Comparison of ENCODE assay signal across 1 cellular context in the genomic region with DNA sequence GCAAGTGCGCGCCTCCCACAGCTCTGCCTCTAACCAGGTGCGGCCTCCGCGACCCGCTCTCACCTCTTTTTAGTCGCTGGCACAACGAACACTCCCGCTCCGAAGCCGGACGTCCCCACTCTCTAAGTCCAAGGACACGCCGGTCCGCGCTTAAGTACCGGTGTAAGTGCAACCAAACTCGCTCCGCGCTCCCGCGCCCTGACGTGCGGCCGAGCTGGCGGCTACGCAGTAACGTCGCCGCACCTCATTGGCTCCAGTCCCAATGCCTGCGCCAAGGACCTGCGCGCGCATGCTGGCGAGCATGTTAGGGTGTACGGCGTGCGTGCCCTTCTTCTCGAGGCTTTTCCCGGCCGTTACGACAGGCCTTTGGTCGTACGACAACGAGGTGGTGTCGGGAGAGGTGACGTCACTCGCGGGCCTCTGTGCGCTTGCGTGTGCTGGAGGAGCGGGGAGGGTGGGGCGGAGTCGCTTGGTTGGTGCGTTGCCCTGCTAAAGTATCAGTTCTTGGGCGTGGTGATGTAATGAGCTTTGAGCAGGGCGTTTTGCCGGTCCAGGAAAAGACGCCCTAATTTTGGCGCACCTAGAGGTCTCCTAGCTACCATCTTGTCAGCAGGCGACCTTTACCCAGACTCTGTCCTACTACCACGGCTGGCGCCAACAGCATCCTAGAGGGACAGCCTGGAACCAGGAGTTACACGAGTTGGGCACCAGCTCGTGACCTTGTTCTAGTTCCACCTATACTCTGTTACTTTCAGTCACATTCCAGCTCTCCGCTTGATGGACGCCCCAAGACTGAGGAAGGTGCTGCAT.
TF ChIP-seq lines count a peak whose summit lies in the region.

A gene (minus strand): TSS at position 124 of the 810 bp plus-strand sequence. CDS start 1,141 bp downstream, outside the sequence.

TF ChIP-seq in SK-N-SH, 30 proteins besides CTCF, POLR2A, EP300 and RAD21 (continued from another document):
- TF ChIP-seq, protein P1, sequence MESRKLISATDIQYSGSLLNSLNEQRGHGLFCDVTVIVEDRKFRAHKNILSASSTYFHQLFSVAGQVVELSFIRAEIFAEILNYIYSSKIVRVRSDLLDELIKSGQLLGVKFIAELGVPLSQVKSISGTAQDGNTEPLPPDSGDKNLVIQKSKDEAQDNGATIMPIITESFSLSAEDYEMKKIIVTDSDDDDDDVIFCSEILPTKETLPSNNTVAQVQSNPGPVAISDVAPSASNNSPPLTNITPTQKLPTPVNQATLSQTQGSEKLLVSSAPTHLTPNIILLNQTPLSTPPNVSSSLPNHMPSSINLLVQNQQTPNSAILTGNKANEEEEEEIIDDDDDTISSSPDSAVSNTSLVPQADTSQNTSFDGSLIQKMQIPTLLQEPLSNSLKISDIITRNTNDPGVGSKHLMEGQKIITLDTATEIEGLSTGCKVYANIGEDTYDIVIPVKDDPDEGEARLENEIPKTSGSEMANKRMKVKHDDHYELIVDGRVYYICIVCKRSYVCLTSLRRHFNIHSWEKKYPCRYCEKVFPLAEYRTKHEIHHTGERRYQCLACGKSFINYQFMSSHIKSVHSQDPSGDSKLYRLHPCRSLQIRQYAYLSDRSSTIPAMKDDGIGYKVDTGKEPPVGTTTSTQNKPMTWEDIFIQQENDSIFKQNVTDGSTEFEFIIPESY (IDR thresholded peaks at IDR 0.05; ENCODE audit: borderline replicate concordance, low read depth) = peak; percentile 83; the same call in 1 of the 2 replicates
- TF ChIP-seq, protein P2, sequence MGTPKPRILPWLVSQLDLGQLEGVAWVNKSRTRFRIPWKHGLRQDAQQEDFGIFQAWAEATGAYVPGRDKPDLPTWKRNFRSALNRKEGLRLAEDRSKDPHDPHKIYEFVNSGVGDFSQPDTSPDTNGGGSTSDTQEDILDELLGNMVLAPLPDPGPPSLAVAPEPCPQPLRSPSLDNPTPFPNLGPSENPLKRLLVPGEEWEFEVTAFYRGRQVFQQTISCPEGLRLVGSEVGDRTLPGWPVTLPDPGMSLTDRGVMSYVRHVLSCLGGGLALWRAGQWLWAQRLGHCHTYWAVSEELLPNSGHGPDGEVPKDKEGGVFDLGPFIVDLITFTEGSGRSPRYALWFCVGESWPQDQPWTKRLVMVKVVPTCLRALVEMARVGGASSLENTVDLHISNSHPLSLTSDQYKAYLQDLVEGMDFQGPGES (IDR thresholded peaks at IDR 0.05; ENCODE audit: low read depth, low read length) = peak; percentile 52; the same call in 1 of the 2 replicates
- TF ChIP-seq FOXM1 (IDR thresholded peaks at IDR 0.05; ENCODE audit: low read depth) = no peak
- TF ChIP-seq GATA2 (CRISPR knock-in tag; IDR thresholded peaks at IDR 0.05) = no peak
- TF ChIP-seq, protein P3, sequence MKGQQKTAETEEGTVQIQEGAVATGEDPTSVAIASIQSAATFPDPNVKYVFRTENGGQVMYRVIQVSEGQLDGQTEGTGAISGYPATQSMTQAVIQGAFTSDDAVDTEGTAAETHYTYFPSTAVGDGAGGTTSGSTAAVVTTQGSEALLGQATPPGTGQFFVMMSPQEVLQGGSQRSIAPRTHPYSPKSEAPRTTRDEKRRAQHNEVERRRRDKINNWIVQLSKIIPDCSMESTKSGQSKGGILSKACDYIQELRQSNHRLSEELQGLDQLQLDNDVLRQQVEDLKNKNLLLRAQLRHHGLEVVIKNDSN (IDR thresholded peaks at IDR 0.05; ENCODE audit: borderline replicate concordance, low read depth) = no peak
- TF ChIP-seq, protein P4, sequence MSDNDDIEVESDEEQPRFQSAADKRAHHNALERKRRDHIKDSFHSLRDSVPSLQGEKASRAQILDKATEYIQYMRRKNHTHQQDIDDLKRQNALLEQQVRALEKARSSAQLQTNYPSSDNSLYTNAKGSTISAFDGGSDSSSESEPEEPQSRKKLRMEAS (IDR thresholded peaks at IDR 0.05; ENCODE audit: low read depth) = peak; percentile 99
- TF ChIP-seq, protein P5, sequence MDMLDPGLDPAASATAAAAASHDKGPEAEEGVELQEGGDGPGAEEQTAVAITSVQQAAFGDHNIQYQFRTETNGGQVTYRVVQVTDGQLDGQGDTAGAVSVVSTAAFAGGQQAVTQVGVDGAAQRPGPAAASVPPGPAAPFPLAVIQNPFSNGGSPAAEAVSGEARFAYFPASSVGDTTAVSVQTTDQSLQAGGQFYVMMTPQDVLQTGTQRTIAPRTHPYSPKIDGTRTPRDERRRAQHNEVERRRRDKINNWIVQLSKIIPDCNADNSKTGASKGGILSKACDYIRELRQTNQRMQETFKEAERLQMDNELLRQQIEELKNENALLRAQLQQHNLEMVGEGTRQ (IDR thresholded peaks at IDR 0.05; ENCODE audit: borderline replicate concordance, low read depth, low read length) = peak; percentile 27; the same call in 1 of the 2 replicates
- peak; percentile 68; the same call in 1 of the 2 replicates for TF ChIP-seq YY1 (IDR thresholded peaks at IDR 0.05; ENCODE audit: low read depth)
- TF ChIP-seq TCF12 (IDR thresholded peaks at IDR 0.05) = no peak
- TF ChIP-seq MXI1 (IDR thresholded peaks at IDR 0.05; ENCODE audit: low read depth, low read length) = peak; percentile 92
- peak; percentile 99 for TF ChIP-seq POLR2AphosphoS5 (IDR thresholded peaks at IDR 0.05; ENCODE audit: low read depth, low read length)
- TF ChIP-seq EZH2phosphoT487 (IDR thresholded peaks at IDR 0.05; ENCODE audit: borderline replicate concordance, low read depth) = no peak
TF ChIP-seq in SK-N-SH: peak in this region for 15.
